8 cellular contexts compared by ENCODE assay signal in the genomic region with DNA sequence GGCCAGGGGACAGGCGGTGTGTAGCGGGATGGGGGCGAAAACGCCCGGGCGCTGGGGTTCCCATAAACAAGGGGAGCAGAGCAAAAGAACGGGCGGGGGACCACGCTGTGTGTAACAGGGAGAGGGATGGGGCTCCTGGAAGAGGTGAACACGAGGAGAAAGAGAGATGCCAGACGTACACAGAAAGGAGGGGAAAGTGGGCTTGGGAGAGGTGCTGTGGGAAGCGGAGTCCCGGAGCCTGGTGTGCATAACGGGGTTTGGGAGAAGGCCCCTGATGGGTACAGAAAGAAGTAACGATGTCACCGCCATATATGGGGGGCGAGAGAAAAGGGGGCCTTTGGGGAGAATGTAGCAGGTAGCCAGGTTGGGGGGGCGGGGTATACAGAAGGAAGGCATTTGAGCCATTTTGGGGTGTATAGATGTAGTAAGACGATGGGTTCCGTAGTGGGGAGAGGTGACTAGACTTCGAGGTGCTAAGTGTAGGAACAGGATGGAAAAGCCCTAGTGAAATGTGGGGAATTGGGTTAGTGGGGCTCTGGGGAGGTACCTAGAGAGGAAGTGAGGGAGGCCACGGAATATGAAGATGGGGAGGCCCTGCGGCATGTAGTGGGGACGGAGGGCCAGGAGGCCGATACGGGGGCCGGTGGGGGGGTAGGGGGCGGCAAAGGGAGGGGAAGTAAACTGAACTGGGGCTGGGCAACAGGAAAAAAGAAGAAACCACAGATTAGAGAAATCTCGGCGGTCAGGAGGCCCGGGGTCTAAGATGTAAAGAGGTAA. TPM values are rescaled to one million over a fixed set of nuclear protein-coding genes. Genes with fewer than 3 reads are reported as not detected.
DNase-seq lines count a peak whose midpoint lies in the region; ATAC-seq, FAIRE-seq and TF ChIP-seq lines count a peak whose summit lies in the region.

No MANE protein-coding gene starts in this region.

- 1% methylated on average over 31 of the region's 31 CpGs for WGBS in HUES64

- peak overlapping the region; percentile 94 for H3K9ac ChIP-seq in HUES64 (ENCODE audit: low read depth, low read length)

- H3K36me3 Mint-ChIP-seq in activated CD4-positive, alpha-beta T cell treated with anti-CD3 and anti-CD28 coated beads, Interleukin-2, amount 10 ng/mL, durations not matched to agents 7 days and 5 days (ENCODE audit: low read depth) = peaks cover 33% of the 10 kb centered on the region

- no peaks in the 10 kb centered on the region for H3K27me3 ChIP-seq in HUES64 (ENCODE audit: insufficient read depth, low read length)
- no peaks in the 10 kb centered on the region for H3K27me3 ChIP-seq in osteoblast (ENCODE audit: insufficient read depth, low read length)

- DNase-seq in EH (ENCODE audit: low read depth) = peak; percentile 39
- peak; percentile 27 for DNase-seq in activated CD4-positive, alpha-beta T cell treated with anti-CD3 and anti-CD28 coated beads, Interleukin-2, amount 10 ng/mL, durations not matched to agents 7 days and 5 days
- DNase-seq in fibroblast of the aortic adventitia (ENCODE audit: low read depth) = peak; percentile 39
- peak; percentile 78 for DNase-seq in osteoblast (ENCODE audit: insufficient read length, low spot score, missing footprints)
- DNase-seq in urothelium cell line (ENCODE audit: low spot score) = no peak

- H3K27ac ChIP-seq in HUES64 (ENCODE audit: low read depth, low read length) = peak overlapping the region; percentile 94
- H3K27ac ChIP-seq in osteoblast (ENCODE audit: low read depth, low read length) = peak overlapping the region; percentile 61

- H2AFZ ChIP-seq in osteoblast (ENCODE audit: low read length) = peak overlapping the region; percentile 22

- peak overlapping the region; percentile 95 for H3K27ac Mint-ChIP-seq in activated CD4-positive, alpha-beta T cell treated with anti-CD3 and anti-CD28 coated beads, Interleukin-2, amount 10 ng/mL, durations not matched to agents 7 days and 5 days

- H3K36me3 ChIP-seq in HUES64 (ENCODE audit: insufficient read depth, low read length) (peaks cover 17% of the 10 kb centered on the region), osteoblast (ENCODE audit: insufficient read depth, low read length) (peaks cover 15% of the 10 kb centered on the region)

- FAIRE-seq in urothelium cell line (lab: Jason Lieb, UNC) = no peak

- no peaks in the 10 kb centered on the region for H3K27me3 Mint-ChIP-seq in activated CD4-positive, alpha-beta T cell treated with anti-CD3 and anti-CD28 coated beads, Interleukin-2, amount 10 ng/mL, durations not matched to agents 7 days and 5 days

- CTCF ChIA-PET in activated CD4-positive, alpha-beta T cell treated with anti-CD3 and anti-CD28 coated beads, Interleukin-2, amount 10 ng/mL, durations not matched to agents 7 days and 5 days (lab: Charles Lee) = interaction anchor here (1.0 to 2.1 kb wide), 6 partner anchors 9 to 16 kb away, joined by 3 to 17 read pairs (median 9); partner anchors contain the start of genes U2AF2 and ZNF784

- peaks cover 59% of the 10 kb centered on the region for H3K4me1 Mint-ChIP-seq in activated CD4-positive, alpha-beta T cell treated with anti-CD3 and anti-CD28 coated beads, Interleukin-2, amount 10 ng/mL, durations not matched to agents 7 days and 5 days

- no peaks in the 10 kb centered on the region for H4K20me1 ChIP-seq in osteoblast (ENCODE audit: insufficient read depth, low read length)

- POLR2A ChIA-PET in activated CD4-positive, alpha-beta T cell treated with anti-CD3 and anti-CD28 coated beads, Interleukin-2, amount 10 ng/mL, durations not matched to agents 7 days and 5 days (lab: Charles Lee) = no interaction called here

- H3K79me2 ChIP-seq in osteoblast (ENCODE audit: insufficient read depth, low read length) = peaks cover 50% of the 10 kb centered on the region

- H3K4me1 ChIP-seq in HUES64 (ENCODE audit: insufficient read depth, low read length) (no peaks in the 10 kb centered on the region), osteoblast (ENCODE audit: insufficient read depth, low read length) (peaks cover 25% of the 10 kb centered on the region)

- peaks cover 3% of the 10 kb centered on the region for H3K9me3 Mint-ChIP-seq in activated CD4-positive, alpha-beta T cell treated with anti-CD3 and anti-CD28 coated beads, Interleukin-2, amount 10 ng/mL, durations not matched to agents 7 days and 5 days

- H3K4me3 Mint-ChIP-seq in activated CD4-positive, alpha-beta T cell treated with anti-CD3 and anti-CD28 coated beads, Interleukin-2, amount 10 ng/mL, durations not matched to agents 7 days and 5 days = peak overlapping the region; percentile 93

- peak overlapping the region; percentile 98 for H3K4me2 ChIP-seq in osteoblast (ENCODE audit: insufficient read depth, low read length)

- peak overlapping the region; percentile 99 for H3K4me3 ChIP-seq in HUES64 (ENCODE audit: low read length)
- peak overlapping the region; percentile 75 for H3K4me3 ChIP-seq in fibroblast of the aortic adventitia (ENCODE audit: low read depth, low read length)
- H3K4me3 ChIP-seq in osteoblast (ENCODE audit: insufficient read depth, low read length) = peak overlapping the region; percentile 85

- H3K9me3 ChIP-seq in HUES64 (ENCODE audit: insufficient read depth, low read depth, low read length) (no peaks in the 10 kb centered on the region), osteoblast (ENCODE audit: low read depth, low read length) (no peaks in the 10 kb centered on the region)

- ATAC-seq in HG03159 (IDR thresholded peaks at IDR 0.05; ENCODE audit: unreplicated experiment) (no peak), GM21515 (IDR thresholded peaks at IDR 0.05; ENCODE audit: unreplicated experiment) (no peak)

- no peak for TF ChIP-seq CTCF in fibroblast of the aortic adventitia (IDR thresholded peaks at IDR 0.05; ENCODE audit: insufficient read depth, low read length)
- TF ChIP-seq CTCF in osteoblast (IDR thresholded peaks at IDR 0.05; ENCODE audit: extremely low read depth, low read depth, low read length) = no peak

RNA-seq across cellular contexts. Expression of gene ZNF580, which starts 0.8 kb away (rescaled TPM):
- 15.0 TPM for polyA plus RNA-seq in HUES64 (2013, experiment 1 of 2)
- polyA plus RNA-seq in HUES64 (2013, experiment 2 of 2) = 21.9 TPM
- total RNA-seq in activated CD4-positive, alpha-beta T cell treated with anti-CD3 and anti-CD28 coated beads, Interleukin-2, amount 10 ng/mL, durations not matched to agents 7 days and 5 days = 10 to 100 TPM; 44.6 to 45.9 TPM
- total RNA-seq in fibroblast of the aortic adventitia (ENCODE audit: low replicate concordance) = 6.3 and 10.0 TPM in 2 replicates
- 6.5 and 8.3 TPM in 2 replicates for total RNA-seq in osteoblast

RNA-seq across cellular contexts. Expression of gene ZNF581, which starts 1.9 kb away (rescaled TPM):
- polyA plus RNA-seq in HUES64 (2013, experiment 1 of 2) = 34.8 TPM
- polyA plus RNA-seq in HUES64 (2013, experiment 2 of 2) = 47.0 TPM
- 10 to 100 TPM; 24.1 to 25.5 TPM for total RNA-seq in activated CD4-positive, alpha-beta T cell treated with anti-CD3 and anti-CD28 coated beads, Interleukin-2, amount 10 ng/mL, durations not matched to agents 7 days and 5 days
- total RNA-seq in fibroblast of the aortic adventitia (ENCODE audit: low replicate concordance) = 13.9 and 41.5 TPM in 2 replicates
- 25.7 and 28.6 TPM in 2 replicates for total RNA-seq in osteoblast

RNA-seq across cellular contexts. Expression of gene CCDC106, which starts 6.4 kb away (rescaled TPM):
- polyA plus RNA-seq in HUES64 (2013, experiment 1 of 2) = 8.7 TPM
- 12.6 TPM for polyA plus RNA-seq in HUES64 (2013, experiment 2 of 2)
- total RNA-seq in activated CD4-positive, alpha-beta T cell treated with anti-CD3 and anti-CD28 coated beads, Interleukin-2, amount 10 ng/mL, durations not matched to agents 7 days and 5 days = 1 to 10 TPM; 8.3 to 8.8 TPM
- 8.5 and 16.0 TPM in 2 replicates for total RNA-seq in fibroblast of the aortic adventitia (ENCODE audit: low replicate concordance)
- total RNA-seq in osteoblast = 10.5 and 13.3 TPM in 2 replicates

RNA-seq across cellular contexts. Expression of gene U2AF2, which starts 13.3 kb away (rescaled TPM):
- 201 TPM for polyA plus RNA-seq in HUES64 (2013, experiment 1 of 2)
- 158 TPM for polyA plus RNA-seq in HUES64 (2013, experiment 2 of 2)
- 100 to 1,000 TPM; 239 to 281 TPM for total RNA-seq in activated CD4-positive, alpha-beta T cell treated with anti-CD3 and anti-CD28 coated beads, Interleukin-2, amount 10 ng/mL, durations not matched to agents 7 days and 5 days
- total RNA-seq in fibroblast of the aortic adventitia (ENCODE audit: low replicate concordance) = 69.5 and 71.4 TPM in 2 replicates
- total RNA-seq in osteoblast = 64.5 and 70.2 TPM in 2 replicates

RNA-seq across cellular contexts. Expression of gene ZNF784, which starts 17.2 kb away (rescaled TPM):
- 7.1 TPM for polyA plus RNA-seq in HUES64 (2013, experiment 1 of 2)
- 10.1 TPM for polyA plus RNA-seq in HUES64 (2013, experiment 2 of 2)
- 1 to 10 TPM; 4.3 to 5.8 TPM for total RNA-seq in activated CD4-positive, alpha-beta T cell treated with anti-CD3 and anti-CD28 coated beads, Interleukin-2, amount 10 ng/mL, durations not matched to agents 7 days and 5 days
- total RNA-seq in fibroblast of the aortic adventitia (ENCODE audit: low replicate concordance) (2.8 and 4.8 TPM in 2 replicates), osteoblast (6.5 and 8.7 TPM in 2 replicates)
